In the genomic region with DNA sequence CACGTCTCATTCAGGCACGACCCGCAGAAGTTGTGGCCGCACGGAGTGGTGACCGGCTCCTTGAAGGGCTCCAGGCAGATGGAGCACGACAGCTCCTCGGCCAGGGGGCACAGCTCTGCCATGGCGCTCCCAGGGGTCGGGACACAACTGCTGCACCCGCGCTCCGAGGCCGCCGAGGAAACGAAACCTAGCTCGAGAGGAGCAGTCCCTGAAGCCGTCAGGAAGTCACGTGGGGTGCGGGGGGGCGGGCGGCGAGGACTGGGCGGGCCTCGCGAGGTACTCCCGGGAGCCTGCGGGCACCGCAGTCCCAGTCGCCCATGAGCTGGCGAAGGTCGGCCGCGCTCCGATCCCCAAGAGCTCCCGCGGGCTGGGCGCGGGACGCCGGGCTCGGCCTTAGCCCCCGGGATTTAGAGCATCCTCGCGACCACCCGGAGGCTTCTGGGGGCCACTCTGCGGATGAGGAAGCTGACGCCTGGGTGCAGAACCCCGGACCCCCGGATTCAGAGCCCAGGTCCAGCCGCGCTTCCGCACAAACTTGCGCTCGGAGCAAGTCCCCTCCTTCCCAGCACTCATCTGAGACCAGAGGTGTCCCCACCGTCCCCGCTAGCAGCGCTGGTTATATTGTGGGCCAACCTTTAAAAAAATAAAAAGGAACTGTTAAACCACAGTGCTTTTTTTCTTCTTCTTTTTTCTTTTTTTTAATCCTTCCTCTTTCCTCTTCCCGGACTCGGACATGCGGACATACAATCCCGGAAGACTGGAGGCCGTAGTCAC, we compare ENCODE assay signal across 1 cellular context.
TF ChIP-seq lines count a peak whose summit lies in the region.

A gene with protein sequence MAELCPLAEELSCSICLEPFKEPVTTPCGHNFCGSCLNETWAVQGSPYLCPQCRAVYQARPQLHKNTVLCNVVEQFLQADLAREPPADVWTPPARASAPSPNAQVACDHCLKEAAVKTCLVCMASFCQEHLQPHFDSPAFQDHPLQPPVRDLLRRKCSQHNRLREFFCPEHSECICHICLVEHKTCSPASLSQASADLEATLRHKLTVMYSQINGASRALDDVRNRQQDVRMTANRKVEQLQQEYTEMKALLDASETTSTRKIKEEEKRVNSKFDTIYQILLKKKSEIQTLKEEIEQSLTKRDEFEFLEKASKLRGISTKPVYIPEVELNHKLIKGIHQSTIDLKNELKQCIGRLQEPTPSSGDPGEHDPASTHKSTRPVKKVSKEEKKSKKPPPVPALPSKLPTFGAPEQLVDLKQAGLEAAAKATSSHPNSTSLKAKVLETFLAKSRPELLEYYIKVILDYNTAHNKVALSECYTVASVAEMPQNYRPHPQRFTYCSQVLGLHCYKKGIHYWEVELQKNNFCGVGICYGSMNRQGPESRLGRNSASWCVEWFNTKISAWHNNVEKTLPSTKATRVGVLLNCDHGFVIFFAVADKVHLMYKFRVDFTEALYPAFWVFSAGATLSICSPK (minus strand): TSS at position 183 of the 774 bp plus-strand sequence. CDS start 61 bp downstream, at position 122.

TF ChIP-seq in HepG2, 621 proteins besides CTCF, POLR2A, EP300 and RAD21 (continued from another document and continues in another):
- TF ChIP-seq, protein P1, sequence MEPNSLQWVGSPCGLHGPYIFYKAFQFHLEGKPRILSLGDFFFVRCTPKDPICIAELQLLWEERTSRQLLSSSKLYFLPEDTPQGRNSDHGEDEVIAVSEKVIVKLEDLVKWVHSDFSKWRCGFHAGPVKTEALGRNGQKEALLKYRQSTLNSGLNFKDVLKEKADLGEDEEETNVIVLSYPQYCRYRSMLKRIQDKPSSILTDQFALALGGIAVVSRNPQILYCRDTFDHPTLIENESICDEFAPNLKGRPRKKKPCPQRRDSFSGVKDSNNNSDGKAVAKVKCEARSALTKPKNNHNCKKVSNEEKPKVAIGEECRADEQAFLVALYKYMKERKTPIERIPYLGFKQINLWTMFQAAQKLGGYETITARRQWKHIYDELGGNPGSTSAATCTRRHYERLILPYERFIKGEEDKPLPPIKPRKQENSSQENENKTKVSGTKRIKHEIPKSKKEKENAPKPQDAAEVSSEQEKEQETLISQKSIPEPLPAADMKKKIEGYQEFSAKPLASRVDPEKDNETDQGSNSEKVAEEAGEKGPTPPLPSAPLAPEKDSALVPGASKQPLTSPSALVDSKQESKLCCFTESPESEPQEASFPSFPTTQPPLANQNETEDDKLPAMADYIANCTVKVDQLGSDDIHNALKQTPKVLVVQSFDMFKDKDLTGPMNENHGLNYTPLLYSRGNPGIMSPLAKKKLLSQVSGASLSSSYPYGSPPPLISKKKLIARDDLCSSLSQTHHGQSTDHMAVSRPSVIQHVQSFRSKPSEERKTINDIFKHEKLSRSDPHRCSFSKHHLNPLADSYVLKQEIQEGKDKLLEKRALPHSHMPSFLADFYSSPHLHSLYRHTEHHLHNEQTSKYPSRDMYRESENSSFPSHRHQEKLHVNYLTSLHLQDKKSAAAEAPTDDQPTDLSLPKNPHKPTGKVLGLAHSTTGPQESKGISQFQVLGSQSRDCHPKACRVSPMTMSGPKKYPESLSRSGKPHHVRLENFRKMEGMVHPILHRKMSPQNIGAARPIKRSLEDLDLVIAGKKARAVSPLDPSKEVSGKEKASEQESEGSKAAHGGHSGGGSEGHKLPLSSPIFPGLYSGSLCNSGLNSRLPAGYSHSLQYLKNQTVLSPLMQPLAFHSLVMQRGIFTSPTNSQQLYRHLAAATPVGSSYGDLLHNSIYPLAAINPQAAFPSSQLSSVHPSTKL (CRISPR knock-in tag; IDR thresholded peaks at IDR 0.05): peak; percentile 73; the same call in 1 of the 2 replicates
- TF ChIP-seq ZKSCAN8 (CRISPR knock-in tag; IDR thresholded peaks at IDR 0.05; ENCODE audit: borderline replicate concordance) (peak; percentile 74; the same call in 1 of the 2 replicates), SP1 (IDR thresholded peaks at IDR 0.05) (no peak), SP1 (CRISPR knock-in tag; IDR thresholded peaks at IDR 0.05) (peak; percentile 65), GZF1 (CRISPR knock-in tag; IDR thresholded peaks at IDR 0.05) (peak; percentile 48; the same call in 1 of the 2 replicates), RAD51 (IDR thresholded peaks at IDR 0.05; ENCODE audit: borderline replicate concordance) (peak; percentile 85), ZNF570 (CRISPR knock-in tag; IDR thresholded peaks at IDR 0.05; ENCODE audit: borderline replicate concordance) (peak; percentile 66; the same call in 1 of the 2 replicates), ZNF761 (CRISPR knock-in tag; conservative IDR thresholded peaks at IDR 0.05) (peak; percentile 65; the same call in 1 of the 2 replicates), MED1 (CRISPR knock-in tag; IDR thresholded peaks at IDR 0.05) (peak; percentile 77), MTA1 (CRISPR knock-in tag; IDR thresholded peaks at IDR 0.05; ENCODE audit: borderline replicate concordance) (no peak; the same call in 1 of the 2 replicates), DMAP1 (CRISPR knock-in tag; IDR thresholded peaks at IDR 0.05) (peak; percentile 89), ZNF431 (CRISPR knock-in tag; IDR thresholded peaks at IDR 0.05; ENCODE audit: borderline replicate concordance, low read depth) (peak; percentile 91), PHF8 (CRISPR knock-in tag; IDR thresholded peaks at IDR 0.05) (peak; percentile 95), HHEX (CRISPR knock-in tag; IDR thresholded peaks at IDR 0.05) (no peak), ZNF282 (IDR thresholded peaks at IDR 0.05; ENCODE audit: partially characterized antibody) (no peak), MLLT10 (CRISPR knock-in tag; IDR thresholded peaks at IDR 0.05) (no peak), AKAP8 (CRISPR knock-in tag; IDR thresholded peaks at IDR 0.05) (0 out of 2 replicates have a peak, but pooled peaks have one; percentile 46), SP5 (CRISPR knock-in tag; IDR thresholded peaks at IDR 0.05; ENCODE audit: borderline replicate concordance, low read depth) (peak; percentile 77; the same call in 1 of the 2 replicates), PCBP1 (IDR thresholded peaks at IDR 0.05; ENCODE audit: borderline replicate concordance, low read depth, low read length) (no peak), TBX2 (CRISPR knock-in tag; IDR thresholded peaks at IDR 0.05; ENCODE audit: borderline replicate concordance) (peak; percentile 82), MATR3 (CRISPR knock-in tag; IDR thresholded peaks at IDR 0.05) (no peak), STAT5B (CRISPR knock-in tag; IDR thresholded peaks at IDR 0.05) (no peak; the same call in 1 of the 2 replicates), NKX3-1 (CRISPR knock-in tag; IDR thresholded peaks at IDR 0.05) (peak; percentile 93; the same call in 1 of the 2 replicates), ZNF367 (CRISPR knock-in tag; IDR thresholded peaks at IDR 0.05; ENCODE audit: borderline replicate concordance) (0 out of 2 replicates have a peak, but pooled peaks have one; percentile 19), FOXK2 (IDR thresholded peaks at IDR 0.05) (no peak)
- TF ChIP-seq, protein P2, sequence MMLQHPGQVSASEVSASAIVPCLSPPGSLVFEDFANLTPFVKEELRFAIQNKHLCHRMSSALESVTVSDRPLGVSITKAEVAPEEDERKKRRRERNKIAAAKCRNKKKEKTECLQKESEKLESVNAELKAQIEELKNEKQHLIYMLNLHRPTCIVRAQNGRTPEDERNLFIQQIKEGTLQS (CRISPR knock-in tag; IDR thresholded peaks at IDR 0.05): peak; percentile 59; the same call in 1 of the 2 replicates
- TF ChIP-seq, protein P3, sequence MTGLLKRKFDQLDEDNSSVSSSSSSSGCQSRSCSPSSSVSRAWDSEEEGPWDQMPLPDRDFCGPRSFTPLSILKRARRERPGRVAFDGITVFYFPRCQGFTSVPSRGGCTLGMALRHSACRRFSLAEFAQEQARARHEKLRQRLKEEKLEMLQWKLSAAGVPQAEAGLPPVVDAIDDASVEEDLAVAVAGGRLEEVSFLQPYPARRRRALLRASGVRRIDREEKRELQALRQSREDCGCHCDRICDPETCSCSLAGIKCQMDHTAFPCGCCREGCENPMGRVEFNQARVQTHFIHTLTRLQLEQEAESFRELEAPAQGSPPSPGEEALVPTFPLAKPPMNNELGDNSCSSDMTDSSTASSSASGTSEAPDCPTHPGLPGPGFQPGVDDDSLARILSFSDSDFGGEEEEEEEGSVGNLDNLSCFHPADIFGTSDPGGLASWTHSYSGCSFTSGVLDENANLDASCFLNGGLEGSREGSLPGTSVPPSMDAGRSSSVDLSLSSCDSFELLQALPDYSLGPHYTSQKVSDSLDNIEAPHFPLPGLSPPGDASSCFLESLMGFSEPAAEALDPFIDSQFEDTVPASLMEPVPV (CRISPR knock-in tag; IDR thresholded peaks at IDR 0.05): peak; percentile 93
- TF ChIP-seq, protein P4, sequence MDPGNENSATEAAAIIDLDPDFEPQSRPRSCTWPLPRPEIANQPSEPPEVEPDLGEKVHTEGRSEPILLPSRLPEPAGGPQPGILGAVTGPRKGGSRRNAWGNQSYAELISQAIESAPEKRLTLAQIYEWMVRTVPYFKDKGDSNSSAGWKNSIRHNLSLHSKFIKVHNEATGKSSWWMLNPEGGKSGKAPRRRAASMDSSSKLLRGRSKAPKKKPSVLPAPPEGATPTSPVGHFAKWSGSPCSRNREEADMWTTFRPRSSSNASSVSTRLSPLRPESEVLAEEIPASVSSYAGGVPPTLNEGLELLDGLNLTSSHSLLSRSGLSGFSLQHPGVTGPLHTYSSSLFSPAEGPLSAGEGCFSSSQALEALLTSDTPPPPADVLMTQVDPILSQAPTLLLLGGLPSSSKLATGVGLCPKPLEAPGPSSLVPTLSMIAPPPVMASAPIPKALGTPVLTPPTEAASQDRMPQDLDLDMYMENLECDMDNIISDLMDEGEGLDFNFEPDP (CRISPR knock-in tag; conservative IDR thresholded peaks at IDR 0.05): no peak
- TF ChIP-seq, protein P5, sequence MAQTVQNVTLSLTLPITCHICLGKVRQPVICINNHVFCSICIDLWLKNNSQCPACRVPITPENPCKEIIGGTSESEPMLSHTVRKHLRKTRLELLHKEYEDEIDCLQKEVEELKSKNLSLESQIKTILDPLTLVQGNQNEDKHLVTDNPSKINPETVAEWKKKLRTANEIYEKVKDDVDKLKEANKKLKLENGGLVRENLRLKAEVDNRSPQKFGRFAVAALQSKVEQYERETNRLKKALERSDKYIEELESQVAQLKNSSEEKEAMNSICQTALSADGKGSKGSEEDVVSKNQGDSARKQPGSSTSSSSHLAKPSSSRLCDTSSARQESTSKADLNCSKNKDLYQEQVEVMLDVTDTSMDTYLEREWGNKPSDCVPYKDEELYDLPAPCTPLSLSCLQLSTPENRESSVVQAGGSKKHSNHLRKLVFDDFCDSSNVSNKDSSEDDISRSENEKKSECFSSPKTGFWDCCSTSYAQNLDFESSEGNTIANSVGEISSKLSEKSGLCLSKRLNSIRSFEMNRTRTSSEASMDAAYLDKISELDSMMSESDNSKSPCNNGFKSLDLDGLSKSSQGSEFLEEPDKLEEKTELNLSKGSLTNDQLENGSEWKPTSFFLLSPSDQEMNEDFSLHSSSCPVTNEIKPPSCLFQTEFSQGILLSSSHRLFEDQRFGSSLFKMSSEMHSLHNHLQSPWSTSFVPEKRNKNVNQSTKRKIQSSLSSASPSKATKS (CRISPR knock-in tag; IDR thresholded peaks at IDR 0.05): no peak
- TF ChIP-seq, protein P6, sequence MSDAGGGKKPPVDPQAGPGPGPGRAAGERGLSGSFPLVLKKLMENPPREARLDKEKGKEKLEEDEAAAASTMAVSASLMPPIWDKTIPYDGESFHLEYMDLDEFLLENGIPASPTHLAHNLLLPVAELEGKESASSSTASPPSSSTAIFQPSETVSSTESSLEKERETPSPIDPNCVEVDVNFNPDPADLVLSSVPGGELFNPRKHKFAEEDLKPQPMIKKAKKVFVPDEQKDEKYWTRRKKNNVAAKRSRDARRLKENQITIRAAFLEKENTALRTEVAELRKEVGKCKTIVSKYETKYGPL (CRISPR knock-in tag; IDR thresholded peaks at IDR 0.05): peak; percentile 76
- TF ChIP-seq, protein P7, sequence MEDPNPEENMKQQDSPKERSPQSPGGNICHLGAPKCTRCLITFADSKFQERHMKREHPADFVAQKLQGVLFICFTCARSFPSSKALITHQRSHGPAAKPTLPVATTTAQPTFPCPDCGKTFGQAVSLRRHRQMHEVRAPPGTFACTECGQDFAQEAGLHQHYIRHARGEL (CRISPR knock-in tag; IDR thresholded peaks at IDR 0.05): peak; percentile 41; the same call in 1 of the 2 replicates
- TF ChIP-seq, protein P8, sequence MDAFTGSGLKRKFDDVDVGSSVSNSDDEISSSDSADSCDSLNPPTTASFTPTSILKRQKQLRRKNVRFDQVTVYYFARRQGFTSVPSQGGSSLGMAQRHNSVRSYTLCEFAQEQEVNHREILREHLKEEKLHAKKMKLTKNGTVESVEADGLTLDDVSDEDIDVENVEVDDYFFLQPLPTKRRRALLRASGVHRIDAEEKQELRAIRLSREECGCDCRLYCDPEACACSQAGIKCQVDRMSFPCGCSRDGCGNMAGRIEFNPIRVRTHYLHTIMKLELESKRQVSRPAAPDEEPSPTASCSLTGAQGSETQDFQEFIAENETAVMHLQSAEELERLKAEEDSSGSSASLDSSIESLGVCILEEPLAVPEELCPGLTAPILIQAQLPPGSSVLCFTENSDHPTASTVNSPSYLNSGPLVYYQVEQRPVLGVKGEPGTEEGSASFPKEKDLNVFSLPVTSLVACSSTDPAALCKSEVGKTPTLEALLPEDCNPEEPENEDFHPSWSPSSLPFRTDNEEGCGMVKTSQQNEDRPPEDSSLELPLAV (CRISPR knock-in tag; conservative IDR thresholded peaks at IDR 0.05; ENCODE audit: low read depth): no peak
- TF ChIP-seq, protein P9, sequence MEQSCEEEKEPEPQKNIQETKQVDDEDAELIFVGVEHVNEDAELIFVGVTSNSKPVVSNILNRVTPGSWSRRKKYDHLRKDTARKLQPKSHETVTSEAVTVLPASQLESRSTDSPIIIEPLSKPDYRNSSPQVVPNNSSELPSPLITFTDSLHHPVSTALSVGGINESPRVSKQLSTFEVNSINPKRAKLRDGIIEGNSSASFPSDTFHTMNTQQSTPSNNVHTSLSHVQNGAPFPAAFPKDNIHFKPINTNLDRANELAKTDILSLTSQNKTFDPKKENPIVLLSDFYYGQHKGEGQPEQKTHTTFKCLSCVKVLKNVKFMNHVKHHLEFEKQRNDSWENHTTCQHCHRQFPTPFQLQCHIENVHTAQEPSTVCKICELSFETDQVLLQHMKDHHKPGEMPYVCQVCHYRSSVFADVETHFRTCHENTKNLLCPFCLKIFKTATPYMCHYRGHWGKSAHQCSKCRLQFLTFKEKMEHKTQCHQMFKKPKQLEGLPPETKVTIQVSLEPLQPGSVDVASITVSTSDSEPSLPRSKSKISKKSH (CRISPR knock-in tag; IDR thresholded peaks at IDR 0.05; ENCODE audit: borderline replicate concordance): peak; percentile 95; the same call in 1 of the 2 replicates
- TF ChIP-seq, protein P10, sequence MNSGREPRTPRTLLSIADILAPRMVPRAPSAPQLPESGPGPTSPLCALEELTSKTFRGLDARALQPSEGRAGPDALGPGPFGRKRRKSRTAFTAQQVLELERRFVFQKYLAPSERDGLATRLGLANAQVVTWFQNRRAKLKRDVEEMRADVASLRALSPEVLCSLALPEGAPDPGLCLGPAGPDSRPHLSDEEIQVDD (CRISPR knock-in tag; IDR thresholded peaks at IDR 0.05; ENCODE audit: borderline replicate concordance): 0 out of 2 replicates have a peak, but pooled peaks have one; percentile 42
- TF ChIP-seq, protein P11, sequence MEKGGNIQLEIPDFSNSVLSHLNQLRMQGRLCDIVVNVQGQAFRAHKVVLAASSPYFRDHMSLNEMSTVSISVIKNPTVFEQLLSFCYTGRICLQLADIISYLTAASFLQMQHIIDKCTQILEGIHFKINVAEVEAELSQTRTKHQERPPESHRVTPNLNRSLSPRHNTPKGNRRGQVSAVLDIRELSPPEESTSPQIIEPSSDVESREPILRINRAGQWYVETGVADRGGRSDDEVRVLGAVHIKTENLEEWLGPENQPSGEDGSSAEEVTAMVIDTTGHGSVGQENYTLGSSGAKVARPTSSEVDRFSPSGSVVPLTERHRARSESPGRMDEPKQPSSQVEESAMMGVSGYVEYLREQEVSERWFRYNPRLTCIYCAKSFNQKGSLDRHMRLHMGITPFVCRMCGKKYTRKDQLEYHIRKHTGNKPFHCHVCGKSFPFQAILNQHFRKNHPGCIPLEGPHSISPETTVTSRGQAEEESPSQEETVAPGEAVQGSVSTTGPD (CRISPR knock-in tag; IDR thresholded peaks at IDR 0.05): no peak
